In genomic region chr1:28565040-28565439, GRCh38 we compare ENCODE assay signal across 34 cellular contexts. TPM values are rescaled to one million over a fixed set of nuclear protein-coding genes. Genes with fewer than 3 reads are reported as not detected.
"Had no signal": no experiment of that assay in that cellular context is flagged by ENCODE, and none has a peak within 500 bp of the region (broad histone marks: within the 10 kb centered on the region; RNA-seq: fewer than 3 reads in every experiment).

No MANE protein-coding gene starts in this region.

- H3K27me3 Mint-ChIP-seq: activated CD4-positive, alpha-beta memory T cell treated with anti-CD3 and anti-CD28 coated beads for 36 hours; activated CD4-positive, alpha-beta T cell treated with anti-CD3 and anti-CD28 coated beads for 36 hours; activated CD4-positive, alpha-beta T cell treated with anti-CD3 and anti-CD28 coated beads, Interleukin-2, amount 10 ng/mL, durations not matched to agents 24 days and 14 days; activated CD8-positive, alpha-beta memory T cell treated with anti-CD3 and anti-CD28 coated beads, Interleukin-2, amount 10 ng/mL, durations not matched to agents 7 days and 5 days; activated naive CD4-positive, alpha-beta T cell treated with anti-CD3 and anti-CD28 coated beads, Interleukin-2, amount 50 U/mL, for 24 hours; activated naive CD8-positive, alpha-beta T cell treated with anti-CD3 and anti-CD28 coated beads for 36 hours; activated naive CD8-positive, alpha-beta T cell treated with anti-CD3 and anti-CD28 coated beads, Interleukin-2, amount 50 U/mL, for 24 hours; effector memory CD8-positive, alpha-beta T cell had no signal

- H3K4me1 Mint-ChIP-seq: activated CD4-positive, alpha-beta T cell treated with anti-CD3 and anti-CD28 coated beads for 36 hours; activated CD8-positive, alpha-beta memory T cell treated with anti-CD3 and anti-CD28 coated beads, Interleukin-2, amount 10 ng/mL, durations not matched to agents 7 days and 5 days; activated naive CD4-positive, alpha-beta T cell treated with anti-CD3 and anti-CD28 coated beads, Interleukin-2, amount 50 U/mL, for 24 hours; activated naive CD8-positive, alpha-beta T cell treated with anti-CD3 and anti-CD28 coated beads for 36 hours; activated naive CD8-positive, alpha-beta T cell treated with anti-CD3 and anti-CD28 coated beads, Interleukin-2, amount 50 U/mL, for 24 hours had no signal

- H3K27me3 ChIP-seq: adrenal gland, body of pancreas, esophagus muscularis mucosa, foreskin keratinocyte, gastrocnemius medialis had no signal

- H3K9me3 ChIP-seq: adrenal gland, body of pancreas, esophagus muscularis mucosa, gastrocnemius medialis had no signal

- H3K4me1 ChIP-seq: adrenal gland, body of pancreas, esophagus muscularis mucosa, foreskin keratinocyte had no signal

- H3K4me3 Mint-ChIP-seq: activated CD4-positive, alpha-beta memory T cell treated with anti-CD3 and anti-CD28 coated beads for 36 hours; activated CD4-positive, alpha-beta T cell treated with anti-CD3 and anti-CD28 coated beads for 36 hours; activated CD4-positive, alpha-beta T cell treated with anti-CD3 and anti-CD28 coated beads, Interleukin-2, amount 10 ng/mL, durations not matched to agents 24 days and 14 days; activated CD8-positive, alpha-beta memory T cell treated with anti-CD3 and anti-CD28 coated beads, Interleukin-2, amount 10 ng/mL, durations not matched to agents 7 days and 5 days; activated CD8-positive, alpha-beta T cell treated with anti-CD3 and anti-CD28 coated beads, Interleukin-2, amount 10 ng/mL, durations not matched to agents 7 days and 5 days; activated naive CD4-positive, alpha-beta T cell treated with anti-CD3 and anti-CD28 coated beads for 36 hours; activated naive CD4-positive, alpha-beta T cell treated with anti-CD3 and anti-CD28 coated beads, Interleukin-2, amount 50 U/mL, for 24 hours; activated naive CD8-positive, alpha-beta T cell treated with anti-CD3 and anti-CD28 coated beads for 36 hours; activated naive CD8-positive, alpha-beta T cell treated with anti-CD3 and anti-CD28 coated beads, Interleukin-2, amount 50 U/mL, for 24 hours; activated T-helper 1 cell treated with anti-CD3 and anti-CD28 coated beads, Interleukin-12 subunit alpha, Interleukin-12 subunit beta, Interleukin-2, Interleukin-4 antibody, amounts not matched to agents 30 ng/mL and 10 ng/mL and 1 ng/mL, durations not matched to agents 14 hours and 24 hours and 36 hours; effector memory CD8-positive, alpha-beta T cell had no signal

- ATAC-seq: activated CD4-positive, alpha-beta T cell treated with anti-CD3 and anti-CD28 coated beads for 36 hours; activated CD8-positive, alpha-beta memory T cell treated with anti-CD3 and anti-CD28 coated beads, Interleukin-2, amount 10 ng/mL, durations not matched to agents 7 days and 5 days; activated CD8-positive, alpha-beta T cell treated with anti-CD3 and anti-CD28 coated beads, Interleukin-2, amount 10 ng/mL, durations not matched to agents 7 days and 5 days; activated naive CD8-positive, alpha-beta T cell treated with anti-CD3 and anti-CD28 coated beads, Interleukin-2, amount 50 U/mL, for 24 hours; body of pancreas; effector memory CD8-positive, alpha-beta T cell; foreskin keratinocyte; gastrocnemius medialis had no signal

- H3K27ac ChIP-seq: adrenal gland, body of pancreas, esophagus muscularis mucosa, foreskin keratinocyte, gastrocnemius medialis had no signal

- H3K27ac Mint-ChIP-seq: activated CD4-positive, alpha-beta memory T cell treated with anti-CD3 and anti-CD28 coated beads for 36 hours; activated CD4-positive, alpha-beta T cell treated with anti-CD3 and anti-CD28 coated beads for 36 hours; activated CD8-positive, alpha-beta memory T cell treated with anti-CD3 and anti-CD28 coated beads, Interleukin-2, amount 10 ng/mL, durations not matched to agents 7 days and 5 days; activated CD8-positive, alpha-beta T cell treated with anti-CD3 and anti-CD28 coated beads, Interleukin-2, amount 10 ng/mL, durations not matched to agents 7 days and 5 days; activated naive CD4-positive, alpha-beta T cell treated with anti-CD3 and anti-CD28 coated beads for 36 hours; activated naive CD4-positive, alpha-beta T cell treated with anti-CD3 and anti-CD28 coated beads, Interleukin-2, amount 50 U/mL, for 24 hours; activated naive CD8-positive, alpha-beta T cell treated with anti-CD3 and anti-CD28 coated beads for 36 hours; activated naive CD8-positive, alpha-beta T cell treated with anti-CD3 and anti-CD28 coated beads, Interleukin-2, amount 50 U/mL, for 24 hours; activated T-helper 1 cell treated with anti-CD3 and anti-CD28 coated beads, Interleukin-12 subunit alpha, Interleukin-12 subunit beta, Interleukin-2, Interleukin-4 antibody, amounts not matched to agents 30 ng/mL and 10 ng/mL and 1 ng/mL, durations not matched to agents 14 hours and 24 hours and 36 hours; activated T-helper 2 cell treated with anti-CD3 and anti-CD28 coated beads, Interferon-gamma antibody, Interleukin-2, Interleukin-4, amounts not matched to agents 10 μg/mL and 5 μg/mL and 100 μg/mL, durations not matched to agents 14 hours and 24 hours and 36 hours had no signal

- H3K9me3 Mint-ChIP-seq: activated CD4-positive, alpha-beta memory T cell treated with anti-CD3 and anti-CD28 coated beads for 36 hours; activated CD4-positive, alpha-beta T cell treated with anti-CD3 and anti-CD28 coated beads, Interleukin-2, amount 10 ng/mL, durations not matched to agents 24 days and 14 days; activated naive CD4-positive, alpha-beta T cell treated with anti-CD3 and anti-CD28 coated beads for 36 hours; activated naive CD4-positive, alpha-beta T cell treated with anti-CD3 and anti-CD28 coated beads, Interleukin-2, amount 50 U/mL, for 24 hours; activated naive CD8-positive, alpha-beta T cell treated with anti-CD3 and anti-CD28 coated beads for 36 hours; activated naive CD8-positive, alpha-beta T cell treated with anti-CD3 and anti-CD28 coated beads, Interleukin-2, amount 50 U/mL, for 24 hours; activated T-helper 1 cell treated with anti-CD3 and anti-CD28 coated beads, Interleukin-12 subunit alpha, Interleukin-12 subunit beta, Interleukin-2, Interleukin-4 antibody, amounts not matched to agents 30 ng/mL and 10 ng/mL and 1 ng/mL, durations not matched to agents 14 hours and 24 hours and 36 hours; activated T-helper 2 cell treated with anti-CD3 and anti-CD28 coated beads, Interferon-gamma antibody, Interleukin-2, Interleukin-4, amounts not matched to agents 10 μg/mL and 5 μg/mL and 100 μg/mL, durations not matched to agents 14 hours and 24 hours and 36 hours; effector memory CD8-positive, alpha-beta T cell had no signal

- H3K4me3 ChIP-seq: adrenal gland, body of pancreas, esophagus muscularis mucosa, gastrocnemius medialis had no signal

- DNase-seq: activated CD4-positive, alpha-beta memory T cell treated with anti-CD3 and anti-CD28 coated beads for 36 hours; activated CD4-positive, alpha-beta T cell treated with anti-CD3 and anti-CD28 coated beads for 36 hours; activated CD4-positive, alpha-beta T cell treated with anti-CD3 and anti-CD28 coated beads, Interleukin-2, amount 10 ng/mL, durations not matched to agents 24 days and 14 days; activated CD4-positive, CD25-positive, alpha-beta regulatory T cell; activated CD4-positive, CD25-positive, alpha-beta regulatory T cell treated with anti-CD3 and anti-CD28 coated beads, Interleukin-2, amount 50 U/mL, for 72 hours; activated CD8-positive, alpha-beta memory T cell treated with anti-CD3 and anti-CD28 coated beads, Interleukin-2, amount 10 ng/mL, durations not matched to agents 7 days and 5 days; activated CD8-positive, alpha-beta memory T cell treated with anti-CD3 and anti-CD28 coated beads, Interleukin-2, amount 50 U/mL, for 4 hours; activated CD8-positive, alpha-beta T cell treated with anti-CD3 and anti-CD28 coated beads, Interleukin-2, amount 10 ng/mL, durations not matched to agents 7 days and 5 days; activated effector memory CD4-positive, alpha-beta T cell treated with anti-CD3 and anti-CD28 coated beads, Interleukin-2, amount 50 U/mL, for 16 hours; activated naive CD4-positive, alpha-beta T cell treated with anti-CD3 and anti-CD28 coated beads for 36 hours; activated naive CD8-positive, alpha-beta T cell treated with anti-CD3 and anti-CD28 coated beads for 36 hours; activated naive CD8-positive, alpha-beta T cell treated with anti-CD3 and anti-CD28 coated beads, Interleukin-2, amount 50 U/mL, for 24 hours; activated T-cell treated with anti-CD3 and anti-CD28 coated beads, Interleukin-2, amount 50 U/mL, for 1 hour; activated T-cell treated with anti-CD3 and anti-CD28 coated beads, Interleukin-2, amount 50 U/mL, for 48 hours; adrenal gland; amygdala; aorta; body of pancreas; caudate nucleus; cortex of kidney; dermis blood vessel endothelial cell; effector CD4-positive, alpha-beta T cell; effector memory CD8-positive, alpha-beta T cell; erythroblast; foreskin keratinocyte; gastrocnemius medialis; glutamatergic neuron; T-helper 1 cell; T-helper 2 cell had no signal

RNA-seq across cellular contexts. Expression of gene RAB42, which starts 27.0 kb away (rescaled TPM):
- total RNA-seq: activated CD4-positive, alpha-beta memory T cell treated with anti-CD3 and anti-CD28 coated beads for 36 hours; activated CD4-positive, alpha-beta T cell treated with anti-CD3 and anti-CD28 coated beads, Interleukin-2, amount 10 ng/mL, durations not matched to agents 24 days and 14 days; activated CD8-positive, alpha-beta memory T cell treated with anti-CD3 and anti-CD28 coated beads for 36 hours; activated CD8-positive, alpha-beta memory T cell treated with anti-CD3 and anti-CD28 coated beads, Interleukin-2, amount 10 ng/mL, durations not matched to agents 7 days and 5 days; activated CD8-positive, alpha-beta T cell treated with anti-CD3 and anti-CD28 coated beads, Interleukin-2, amount 10 ng/mL, durations not matched to agents 7 days and 5 days; activated naive CD4-positive, alpha-beta T cell treated with anti-CD3 and anti-CD28 coated beads for 36 hours; activated naive CD8-positive, alpha-beta T cell treated with anti-CD3 and anti-CD28 coated beads for 36 hours; activated T-helper 1 cell treated with anti-CD3 and anti-CD28 coated beads, Interleukin-12 subunit alpha, Interleukin-12 subunit beta, Interleukin-2, Interleukin-4 antibody, amounts not matched to agents 30 ng/mL and 10 ng/mL and 1 ng/mL, durations not matched to agents 14 hours and 24 hours and 36 hours had no signal
